8 cellular contexts compared by ENCODE assay signal in the genomic region with DNA sequence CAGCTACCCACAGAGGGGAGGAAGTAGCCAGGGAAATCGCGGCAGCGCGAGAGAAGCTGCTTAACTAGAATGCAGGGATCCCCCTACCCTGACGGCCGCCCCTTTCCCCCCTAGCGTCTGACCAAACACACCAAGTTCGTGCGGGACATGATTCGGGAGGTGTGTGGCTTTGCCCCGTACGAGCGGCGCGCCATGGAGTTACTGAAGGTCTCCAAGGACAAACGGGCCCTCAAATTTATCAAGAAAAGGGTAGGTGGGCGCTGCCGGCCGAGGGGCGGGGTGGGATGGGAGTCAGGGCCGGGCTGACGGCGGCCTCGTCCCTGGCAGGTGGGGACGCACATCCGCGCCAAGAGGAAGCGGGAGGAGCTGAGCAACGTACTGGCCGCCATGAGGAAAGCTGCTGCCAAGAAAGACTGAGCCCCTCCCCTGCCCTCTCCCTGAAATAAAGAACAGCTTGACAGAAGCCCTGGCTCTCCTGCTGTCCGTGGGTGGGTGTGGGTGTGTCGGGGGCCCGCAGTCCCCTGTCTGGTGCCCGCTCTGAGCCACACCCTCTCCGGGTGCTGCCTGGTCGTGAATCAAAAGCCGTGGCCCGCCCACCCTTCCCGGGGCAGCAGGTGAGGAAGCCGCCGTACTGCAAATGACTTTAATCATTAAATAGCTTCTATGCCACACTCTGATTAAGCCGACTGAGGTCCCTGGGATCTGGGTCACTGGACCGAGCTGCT. TPM values are rescaled to one million over a fixed set of nuclear protein-coding genes. Genes with fewer than 3 reads are reported as not detected.
DNase-seq lines count a peak whose midpoint lies in the region; ATAC-seq, FAIRE-seq and TF ChIP-seq lines count a peak whose summit lies in the region.

No MANE protein-coding gene starts in this region.

- H3K27me3 Mint-ChIP-seq in natural killer cell treated with Interleukin-12 subunit alpha and Interleukin-12 subunit beta and Interleukin-15 and Interleukin-18, amount 100 ng/mL, for 72 hours = no peaks in the 10 kb centered on the region

- no peak for FAIRE-seq in HTR-8/SVneo (lab: Jason Lieb, UNC)

- H3K9me3 ChIP-seq in esophagus (ENCODE audit: control insufficient read depth in 2 of 2, insufficient read depth in 1 of 2, low read depth in 1 of 2, low read length in 1 of 2) (no peaks in the 10 kb centered on the region), tibial artery (no peaks in the 10 kb centered on the region)

- H3K4me1 Mint-ChIP-seq in natural killer cell treated with Interleukin-12 subunit alpha and Interleukin-12 subunit beta and Interleukin-15 and Interleukin-18, amount 100 ng/mL, for 72 hours (ENCODE audit: low read depth in 2 of 2) = peaks cover 14 to 35% of the 10 kb centered on the region in 2 donors

- H3K4me1 ChIP-seq in esophagus (ENCODE audit: control insufficient read depth in 2 of 2, insufficient read depth in 2 of 2, low read length in 1 of 2) = peaks cover under 1 to 19% of the 10 kb centered on the region in 2 donors
- H3K4me1 ChIP-seq in tibial artery = peaks cover 5 to 46% (median 21%) of the 10 kb centered on the region in 4 donors

- intact Hi-C loops in tibial artery (cut with DNase I; ENCODE audit: low total_unique reads) = loop anchor here (10.0 kb wide), 1 partner anchor 67 kb away; a partner anchor contains a TSS

- H3K27ac Mint-ChIP-seq in natural killer cell treated with Interleukin-12 subunit alpha and Interleukin-12 subunit beta and Interleukin-15 and Interleukin-18, amount 100 ng/mL, for 72 hours = peak overlapping the region; percentile 96 to 97

- WGBS in esophagus, 2 donors = 4% methylated on average over 43 of the region's 43 CpGs

- H3K4me3 ChIP-seq in esophagus (ENCODE audit: low read depth in 1 of 2, low read length in 2 of 2) (peak overlapping the region; percentile 82 to 98), tibial artery (peak overlapping the region; percentile 58 to 64)

- no peak for TF ChIP-seq CTCF in tibial artery (IDR thresholded peaks at IDR 0.05)

- H3K27ac ChIP-seq in esophagus (ENCODE audit: low read depth in 2 of 2, low read length in 1 of 2) (peak overlapping the region; percentile 95 to 97), tibial artery (peak overlapping the region; percentile 86 to 88)

- H3K27me3 ChIP-seq in esophagus (ENCODE audit: control insufficient read depth in 1 of 2, insufficient read depth in 2 of 2, low read length in 2 of 2) (no peaks in the 10 kb centered on the region), tibial artery (no peaks in the 10 kb centered on the region)

- no peaks in the 10 kb centered on the region for H3K9me3 Mint-ChIP-seq in natural killer cell treated with Interleukin-12 subunit alpha and Interleukin-12 subunit beta and Interleukin-15 and Interleukin-18, amount 100 ng/mL, for 72 hours

- DNase-seq in EL (peak; percentile 59), NCI-H1105 (lab: John Stamatoyannopoulos, UW) (peak; percentile 49), tibial artery (peak in 1 of 2 donors; percentile 45), HTR-8/SVneo (ENCODE audit: insufficient read length, low spot score) (no peak)
- peak; percentile 87 for DNase-seq in activated CD8-positive, alpha-beta memory T cell treated with anti-CD3 and anti-CD28 coated beads for 24 hours
- no peak for DNase-seq in natural killer cell treated with Interleukin-12 subunit alpha and Interleukin-12 subunit beta and Interleukin-15 and Interleukin-18, amount 100 ng/mL, for 72 hours (ENCODE audit: low spot score)

- H3K4me3 Mint-ChIP-seq in natural killer cell treated with Interleukin-12 subunit alpha and Interleukin-12 subunit beta and Interleukin-15 and Interleukin-18, amount 100 ng/mL, for 72 hours = peak overlapping the region; percentile 98

- H3K36me3 ChIP-seq in esophagus (ENCODE audit: control insufficient read depth in 2 of 2, insufficient read depth in 2 of 2, low read length in 1 of 2) (peaks cover 17 to 49% of the 10 kb centered on the region in 2 donors), tibial artery (peaks cover 34 to 54% (median 49%) of the 10 kb centered on the region in 3 donors)

- H3K36me3 Mint-ChIP-seq in natural killer cell treated with Interleukin-12 subunit alpha and Interleukin-12 subunit beta and Interleukin-15 and Interleukin-18, amount 100 ng/mL, for 72 hours = peaks cover 7% of the 10 kb centered on the region

- no peak for ATAC-seq in natural killer cell treated with Interleukin-12 subunit alpha and Interleukin-12 subunit beta and Interleukin-15 and Interleukin-18, amount 100 ng/mL, for 72 hours
- ATAC-seq in HG03442 (IDR thresholded peaks at IDR 0.05; ENCODE audit: unreplicated experiment) = no peak

RNA-seq across cellular contexts. Expression of a gene that starts 1.3 kb away (rescaled TPM):
- polyA plus RNA-seq in esophagus = 1,000 to 10,000 TPM; 1,315 to 1,592 TPM
- 100 to 1,000 TPM; 645 to 764 TPM for total RNA-seq in natural killer cell treated with Interleukin-12 subunit alpha and Interleukin-12 subunit beta and Interleukin-15 and Interleukin-18, amount 100 ng/mL, for 72 hours

RNA-seq across cellular contexts. Expression of a gene that starts 10.5 kb away (rescaled TPM):
- polyA plus RNA-seq in esophagus = 1 to 10 TPM; 3.8 to 4.1 TPM
- total RNA-seq in natural killer cell treated with Interleukin-12 subunit alpha and Interleukin-12 subunit beta and Interleukin-15 and Interleukin-18, amount 100 ng/mL, for 72 hours = 1 to 10 TPM; 1.8 to 3.6 TPM

RNA-seq across cellular contexts. Expression of a gene that starts 11.1 kb away (rescaled TPM):
- polyA plus RNA-seq in esophagus = 100 to 1,000 TPM in 1 of 2 donors, 10 to 100 TPM in 1; 86.8 to 104 TPM
- 10 to 100 TPM; 40.7 to 41.4 TPM for total RNA-seq in natural killer cell treated with Interleukin-12 subunit alpha and Interleukin-12 subunit beta and Interleukin-15 and Interleukin-18, amount 100 ng/mL, for 72 hours

RNA-seq across cellular contexts. Expression of a gene that starts 28.6 kb away (rescaled TPM):
- polyA plus RNA-seq in esophagus = 10 to 100 TPM; 19.3 to 36.1 TPM
- total RNA-seq in natural killer cell treated with Interleukin-12 subunit alpha and Interleukin-12 subunit beta and Interleukin-15 and Interleukin-18, amount 100 ng/mL, for 72 hours = 100 to 1,000 TPM; 151 to 267 TPM

RNA-seq across cellular contexts. Expression of a gene that starts 29.1 kb away (rescaled TPM):
- not detected for polyA plus RNA-seq in esophagus
- total RNA-seq in natural killer cell treated with Interleukin-12 subunit alpha and Interleukin-12 subunit beta and Interleukin-15 and Interleukin-18, amount 100 ng/mL, for 72 hours = not detected

Comparison
In these comparisons a context has a peak if more than half of its experiments do, and no peak if none do; other contexts are left out.
1. DNase-seq: peak in EL (single experiment), NCI-H1105 (single experiment) and activated CD8-positive, alpha-beta memory T cell treated with anti-CD3 and anti-CD28 coated beads for 24 hours (single experiment); none in natural killer cell treated with Interleukin-12 subunit alpha and Interleukin-12 subunit beta and Interleukin-15 and Interleukin-18, amount 100 ng/mL, for 72 hours (single experiment) and HTR-8/SVneo (single experiment).